ENCODE assay signal across 20 cellular contexts in the genomic region with DNA sequence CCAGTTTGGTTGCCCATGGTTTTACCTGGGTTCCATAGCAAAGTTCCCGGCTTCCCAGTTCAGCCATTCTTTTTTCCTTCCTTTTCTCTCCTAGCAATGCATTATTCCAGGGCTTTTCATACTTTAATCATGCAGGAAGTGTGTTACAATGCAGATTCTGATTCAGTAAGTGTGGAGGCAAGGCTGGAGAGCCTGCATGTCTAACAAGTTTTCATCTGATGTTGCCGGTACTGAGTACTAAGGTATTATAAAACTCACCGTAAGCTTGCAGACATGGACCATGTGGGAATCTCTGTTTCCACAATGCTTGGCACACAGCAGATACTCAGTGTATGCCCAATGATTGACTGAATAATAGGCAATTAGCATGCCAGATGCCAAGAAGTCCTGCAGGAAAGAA.
A peak's percentile ranks its signal among the peaks of the same experiment; 100 is the strongest.
DNase-seq lines count a peak whose midpoint lies in the region; ATAC-seq, FAIRE-seq and TF ChIP-seq lines count a peak whose summit lies in the region.
"Had no signal": no experiment of that assay in that cellular context is flagged by ENCODE, and none has a peak within 500 bp of the region (broad histone marks: within the 10 kb centered on the region; RNA-seq: fewer than 3 reads in every experiment).

No MANE protein-coding gene starts in this region.

- H3K27ac Mint-ChIP-seq in astrocyte (ENCODE audit: unreplicated experiment) (peak overlapping the region; percentile 45), type B pancreatic cell (peak overlapping the region; percentile 92)
- H3K27ac Mint-ChIP-seq: CD4-positive, alpha-beta T cell had no signal

- H4K20me1 ChIP-seq in astrocyte (ENCODE audit: insufficient read depth, low read length): no peaks in the 10 kb centered on the region

- H3K36me3 Mint-ChIP-seq in astrocyte (ENCODE audit: low read depth, unreplicated experiment) (peaks cover 5% of the 10 kb centered on the region), type B pancreatic cell (no peaks in the 10 kb centered on the region)

- H3K27ac ChIP-seq in left ventricle myocardium inferior (replicated peaks) (peak overlapping the region; percentile 20), heart left ventricle (no peak overlapping the region), astrocyte (ENCODE audit: low read depth, low read length) (no peak overlapping the region), prostate gland (no peak overlapping the region), ovary (no peak overlapping the region), transverse colon (no peak overlapping the region)
- H3K27ac ChIP-seq: HL-60 had no signal

- H3K4me1 ChIP-seq in left ventricle myocardium inferior (peaks cover 5% of the 10 kb centered on the region), heart left ventricle (peaks cover 0 to 13% (median 0%) of the 10 kb centered on the region in 12 donors), astrocyte (ENCODE audit: insufficient read depth, low read length) (no peaks in the 10 kb centered on the region), prostate gland (replicated peaks) (no peaks in the 10 kb centered on the region), ovary (ENCODE audit: insufficient read depth) (no peaks in the 10 kb centered on the region), transverse colon (no peaks in the 10 kb centered on the region)

- H3K36me3 ChIP-seq in left ventricle myocardium inferior: no peaks in the 10 kb centered on the region
- H3K36me3 ChIP-seq in heart left ventricle: no peaks in the 10 kb centered on the region
- H3K36me3 ChIP-seq in astrocyte (ENCODE audit: insufficient read depth, low read length): no peaks in the 10 kb centered on the region
- no peaks in the 10 kb centered on the region for H3K36me3 ChIP-seq in prostate gland
- H3K36me3 ChIP-seq in ovary: no peaks in the 10 kb centered on the region
- H3K36me3 ChIP-seq in transverse colon: no peaks in the 10 kb centered on the region

- peaks cover 16% of the 10 kb centered on the region for H3K9me3 Mint-ChIP-seq in astrocyte (ENCODE audit: unreplicated experiment)
- peaks cover 24% of the 10 kb centered on the region for H3K9me3 Mint-ChIP-seq in type B pancreatic cell

- H3K4me1 Mint-ChIP-seq in astrocyte (ENCODE audit: low read depth, unreplicated experiment): peaks cover 10% of the 10 kb centered on the region
- no peaks in the 10 kb centered on the region for H3K4me1 Mint-ChIP-seq in type B pancreatic cell (ENCODE audit: unreplicated experiment)

- WGBS in heart left ventricle, 4 donors: 61 to 74% (median 63%) methylated on average over 3 of the region's 3 CpGs
- 67% methylated on average over 3 of the region's 3 CpGs for WGBS in prostate gland
- WGBS in ovary, 3 donors: 88 to 92% (median 92%) methylated on average over 3 of the region's 3 CpGs
- WGBS in transverse colon (ENCODE audit: low coverage in 1 of 2), 2 donors: 67 to 88% methylated on average over 3 of the region's 3 CpGs

- no peak for FAIRE-seq in astrocyte (lab: Jason Lieb, UNC)
- FAIRE-seq: GM19239 had no signal

- ATAC-seq in heart left ventricle: no peak
- ATAC-seq in esophagus mucosa: peak; percentile 65
- ATAC-seq: SK-N-SH treated with all-trans-retinoic acid at 6 μM for 48 hours had no signal

- TF ChIP-seq EP300 in ovary (IDR thresholded peaks at IDR 0.05): no peak
- no peak for TF ChIP-seq EP300 in transverse colon (IDR thresholded peaks at IDR 0.05; ENCODE audit: low read depth)

- no peaks in the 10 kb centered on the region for H3K27me3 Mint-ChIP-seq in astrocyte (ENCODE audit: low read depth, unreplicated experiment)
- H3K27me3 Mint-ChIP-seq in type B pancreatic cell: no peaks in the 10 kb centered on the region
- H3K27me3 Mint-ChIP-seq: CD4-positive, alpha-beta T cell had no signal

- H3K9me3 ChIP-seq in left ventricle myocardium inferior (replicated peaks) (peaks cover 26% of the 10 kb centered on the region), heart left ventricle (peaks cover 0 to 23% (median 14%) of the 10 kb centered on the region in 12 donors), astrocyte (ENCODE audit: insufficient read depth, low read depth, low read length) (peaks cover 3% of the 10 kb centered on the region), prostate gland (no peaks in the 10 kb centered on the region), ovary (peaks cover 0 to 3% of the 10 kb centered on the region in 2 donors), transverse colon (peaks cover 6 to 7% of the 10 kb centered on the region in 2 donors)

- DNase-seq in left ventricle myocardium inferior (no peak), heart left ventricle (no peak), astrocyte (ENCODE audit: low read depth) (no peak), type B pancreatic cell (ENCODE audit: extremely low spot score, unreplicated experiment) (no peak), prostate gland (ENCODE audit: low spot score) (no peak), ovary (no peak), transverse colon (no peak)
- DNase-seq: 8988T; CD4-positive, alpha-beta T cell; GF-D8; GOT3; NCI-H1436; NCI-H446 treated with DMSO at 0.1 percent for 48 hours; NCI-H748 treated with DMSO at 0.1 percent for 48 hours; RPMI8226; SHP77 treated with DMSO at 0.1 percent for 48 hours had no signal

- no peaks in the 10 kb centered on the region for H3K27me3 ChIP-seq in left ventricle myocardium inferior (ENCODE audit: low read depth)
- peaks cover 0 to 4% (median 0%) of the 10 kb centered on the region in 9 donors for H3K27me3 ChIP-seq in heart left ventricle
- H3K27me3 ChIP-seq in astrocyte (ENCODE audit: insufficient read depth, low read length): no peaks in the 10 kb centered on the region
- H3K27me3 ChIP-seq in prostate gland (replicated peaks; ENCODE audit: insufficient read depth): no peaks in the 10 kb centered on the region
- H3K27me3 ChIP-seq in ovary: no peaks in the 10 kb centered on the region
- no peaks in the 10 kb centered on the region for H3K27me3 ChIP-seq in transverse colon

- no peaks in the 10 kb centered on the region for H3K79me2 ChIP-seq in astrocyte (ENCODE audit: insufficient read depth, low read length)

- H2AFZ ChIP-seq in astrocyte (ENCODE audit: low read depth, low read length): no peak overlapping the region

- no peak overlapping the region for H3K9ac ChIP-seq in astrocyte (ENCODE audit: low read length)

- no peak for TF ChIP-seq POLR2A in heart left ventricle (IDR thresholded peaks at IDR 0.05)
- no peak for TF ChIP-seq POLR2A in prostate gland (IDR thresholded peaks at IDR 0.05)
- no peak for TF ChIP-seq POLR2A in ovary (IDR thresholded peaks at IDR 0.05)
- TF ChIP-seq POLR2A in transverse colon (IDR thresholded peaks at IDR 0.05): no peak

- no peak overlapping the region for H3K4me2 ChIP-seq in astrocyte (ENCODE audit: low read length)

- intact Hi-C loops in left ventricle myocardium inferior (cut with micrococcal nuclease) (no loop called here), heart left ventricle (cut with DNase I) (loop anchor here in 1 of 10 donors (10.0 kb wide), 1 partner anchor 287 kb away; no protein-coding TSS in a partner anchor), prostate gland (cut with DNase I) (no loop called here), ovary (cut with DNase I) (no loop called here), transverse colon (cut with DNase I; ENCODE audit: low total_unique reads) (no loop called here)

- H3K4me3 ChIP-seq in left ventricle myocardium inferior: no peak overlapping the region
- no peak overlapping the region for H3K4me3 ChIP-seq in heart left ventricle
- H3K4me3 ChIP-seq in astrocyte (ENCODE audit: insufficient read depth, low read depth, low read length): no peak overlapping the region
- H3K4me3 ChIP-seq in prostate gland: no peak overlapping the region
- no peak overlapping the region for H3K4me3 ChIP-seq in ovary
- no peak overlapping the region for H3K4me3 ChIP-seq in transverse colon

- no peak for TF ChIP-seq CTCF in left ventricle myocardium inferior (IDR thresholded peaks at IDR 0.05; ENCODE audit: borderline replicate concordance)
- no peak for TF ChIP-seq CTCF in heart left ventricle (IDR thresholded peaks at IDR 0.05)
- TF ChIP-seq CTCF in astrocyte (IDR thresholded peaks at IDR 0.05; ENCODE audit: insufficient read depth, low read depth, low read length): no peak
- no peak for TF ChIP-seq CTCF in type B pancreatic cell (conservative IDR thresholded peaks at IDR 0.05)
- no peak for TF ChIP-seq CTCF in prostate gland (IDR thresholded peaks at IDR 0.05)
- TF ChIP-seq CTCF in ovary (IDR thresholded peaks at IDR 0.05): no peak
- TF ChIP-seq CTCF in transverse colon (IDR thresholded peaks at IDR 0.05): no peak

- in situ Hi-C loops in transverse colon (cut with MboI; ENCODE audit: low pct_ligation_motif_present in 1 of 4, low pct_unique_long_range_greater_than_20kb in 1 of 4, low sequenced_read_pairs in 3 of 4): loop anchor here in 2 of 4 donors (25.0 kb wide), 2 partner anchors 190 to 260 kb away; a partner anchor contains a TSS

- H3K4me3 Mint-ChIP-seq in astrocyte (ENCODE audit: unreplicated experiment): no peak overlapping the region
- no peak overlapping the region for H3K4me3 Mint-ChIP-seq in type B pancreatic cell
- H3K4me3 Mint-ChIP-seq: CD4-positive, alpha-beta T cell had no signal
